1 cellular context compared by ENCODE assay signal in the genomic region with DNA sequence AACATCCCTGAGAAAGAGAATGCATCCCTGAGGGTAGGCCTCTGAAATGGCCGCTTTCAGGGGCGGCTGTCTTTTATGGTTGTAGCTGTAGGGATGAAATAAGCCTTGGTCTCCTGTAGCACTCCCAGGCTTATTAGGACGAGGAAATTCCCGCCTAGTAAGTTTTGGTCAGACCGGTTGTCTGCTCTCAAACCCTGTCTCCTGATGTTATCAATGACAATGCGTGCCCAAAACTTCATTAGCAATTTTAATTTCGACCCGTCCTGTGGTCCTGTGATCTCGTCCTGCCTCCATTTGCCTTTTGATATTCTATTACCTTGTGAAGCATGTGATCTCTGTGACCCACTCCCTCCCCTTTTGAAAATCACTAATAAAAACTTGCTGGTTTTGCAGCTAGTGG.
A peak's percentile ranks its signal among the peaks of the same experiment; 100 is the strongest.
TF ChIP-seq lines count a peak whose summit lies in the region.

No MANE protein-coding gene starts in this region.

TF ChIP-seq in H1, 55 proteins besides CTCF, POLR2A, EP300 and RAD21:
- TF ChIP-seq YY1 (IDR thresholded peaks at IDR 0.05; ENCODE audit: low read depth, low read length) (peak; percentile 62; the same call in 1 of the 2 replicates), SP1 (IDR thresholded peaks at IDR 0.05; ENCODE audit: low read depth, low read length) (0 out of 2 replicates have a peak, but pooled peaks have one; percentile 33)
- TF ChIP-seq, protein P1, sequence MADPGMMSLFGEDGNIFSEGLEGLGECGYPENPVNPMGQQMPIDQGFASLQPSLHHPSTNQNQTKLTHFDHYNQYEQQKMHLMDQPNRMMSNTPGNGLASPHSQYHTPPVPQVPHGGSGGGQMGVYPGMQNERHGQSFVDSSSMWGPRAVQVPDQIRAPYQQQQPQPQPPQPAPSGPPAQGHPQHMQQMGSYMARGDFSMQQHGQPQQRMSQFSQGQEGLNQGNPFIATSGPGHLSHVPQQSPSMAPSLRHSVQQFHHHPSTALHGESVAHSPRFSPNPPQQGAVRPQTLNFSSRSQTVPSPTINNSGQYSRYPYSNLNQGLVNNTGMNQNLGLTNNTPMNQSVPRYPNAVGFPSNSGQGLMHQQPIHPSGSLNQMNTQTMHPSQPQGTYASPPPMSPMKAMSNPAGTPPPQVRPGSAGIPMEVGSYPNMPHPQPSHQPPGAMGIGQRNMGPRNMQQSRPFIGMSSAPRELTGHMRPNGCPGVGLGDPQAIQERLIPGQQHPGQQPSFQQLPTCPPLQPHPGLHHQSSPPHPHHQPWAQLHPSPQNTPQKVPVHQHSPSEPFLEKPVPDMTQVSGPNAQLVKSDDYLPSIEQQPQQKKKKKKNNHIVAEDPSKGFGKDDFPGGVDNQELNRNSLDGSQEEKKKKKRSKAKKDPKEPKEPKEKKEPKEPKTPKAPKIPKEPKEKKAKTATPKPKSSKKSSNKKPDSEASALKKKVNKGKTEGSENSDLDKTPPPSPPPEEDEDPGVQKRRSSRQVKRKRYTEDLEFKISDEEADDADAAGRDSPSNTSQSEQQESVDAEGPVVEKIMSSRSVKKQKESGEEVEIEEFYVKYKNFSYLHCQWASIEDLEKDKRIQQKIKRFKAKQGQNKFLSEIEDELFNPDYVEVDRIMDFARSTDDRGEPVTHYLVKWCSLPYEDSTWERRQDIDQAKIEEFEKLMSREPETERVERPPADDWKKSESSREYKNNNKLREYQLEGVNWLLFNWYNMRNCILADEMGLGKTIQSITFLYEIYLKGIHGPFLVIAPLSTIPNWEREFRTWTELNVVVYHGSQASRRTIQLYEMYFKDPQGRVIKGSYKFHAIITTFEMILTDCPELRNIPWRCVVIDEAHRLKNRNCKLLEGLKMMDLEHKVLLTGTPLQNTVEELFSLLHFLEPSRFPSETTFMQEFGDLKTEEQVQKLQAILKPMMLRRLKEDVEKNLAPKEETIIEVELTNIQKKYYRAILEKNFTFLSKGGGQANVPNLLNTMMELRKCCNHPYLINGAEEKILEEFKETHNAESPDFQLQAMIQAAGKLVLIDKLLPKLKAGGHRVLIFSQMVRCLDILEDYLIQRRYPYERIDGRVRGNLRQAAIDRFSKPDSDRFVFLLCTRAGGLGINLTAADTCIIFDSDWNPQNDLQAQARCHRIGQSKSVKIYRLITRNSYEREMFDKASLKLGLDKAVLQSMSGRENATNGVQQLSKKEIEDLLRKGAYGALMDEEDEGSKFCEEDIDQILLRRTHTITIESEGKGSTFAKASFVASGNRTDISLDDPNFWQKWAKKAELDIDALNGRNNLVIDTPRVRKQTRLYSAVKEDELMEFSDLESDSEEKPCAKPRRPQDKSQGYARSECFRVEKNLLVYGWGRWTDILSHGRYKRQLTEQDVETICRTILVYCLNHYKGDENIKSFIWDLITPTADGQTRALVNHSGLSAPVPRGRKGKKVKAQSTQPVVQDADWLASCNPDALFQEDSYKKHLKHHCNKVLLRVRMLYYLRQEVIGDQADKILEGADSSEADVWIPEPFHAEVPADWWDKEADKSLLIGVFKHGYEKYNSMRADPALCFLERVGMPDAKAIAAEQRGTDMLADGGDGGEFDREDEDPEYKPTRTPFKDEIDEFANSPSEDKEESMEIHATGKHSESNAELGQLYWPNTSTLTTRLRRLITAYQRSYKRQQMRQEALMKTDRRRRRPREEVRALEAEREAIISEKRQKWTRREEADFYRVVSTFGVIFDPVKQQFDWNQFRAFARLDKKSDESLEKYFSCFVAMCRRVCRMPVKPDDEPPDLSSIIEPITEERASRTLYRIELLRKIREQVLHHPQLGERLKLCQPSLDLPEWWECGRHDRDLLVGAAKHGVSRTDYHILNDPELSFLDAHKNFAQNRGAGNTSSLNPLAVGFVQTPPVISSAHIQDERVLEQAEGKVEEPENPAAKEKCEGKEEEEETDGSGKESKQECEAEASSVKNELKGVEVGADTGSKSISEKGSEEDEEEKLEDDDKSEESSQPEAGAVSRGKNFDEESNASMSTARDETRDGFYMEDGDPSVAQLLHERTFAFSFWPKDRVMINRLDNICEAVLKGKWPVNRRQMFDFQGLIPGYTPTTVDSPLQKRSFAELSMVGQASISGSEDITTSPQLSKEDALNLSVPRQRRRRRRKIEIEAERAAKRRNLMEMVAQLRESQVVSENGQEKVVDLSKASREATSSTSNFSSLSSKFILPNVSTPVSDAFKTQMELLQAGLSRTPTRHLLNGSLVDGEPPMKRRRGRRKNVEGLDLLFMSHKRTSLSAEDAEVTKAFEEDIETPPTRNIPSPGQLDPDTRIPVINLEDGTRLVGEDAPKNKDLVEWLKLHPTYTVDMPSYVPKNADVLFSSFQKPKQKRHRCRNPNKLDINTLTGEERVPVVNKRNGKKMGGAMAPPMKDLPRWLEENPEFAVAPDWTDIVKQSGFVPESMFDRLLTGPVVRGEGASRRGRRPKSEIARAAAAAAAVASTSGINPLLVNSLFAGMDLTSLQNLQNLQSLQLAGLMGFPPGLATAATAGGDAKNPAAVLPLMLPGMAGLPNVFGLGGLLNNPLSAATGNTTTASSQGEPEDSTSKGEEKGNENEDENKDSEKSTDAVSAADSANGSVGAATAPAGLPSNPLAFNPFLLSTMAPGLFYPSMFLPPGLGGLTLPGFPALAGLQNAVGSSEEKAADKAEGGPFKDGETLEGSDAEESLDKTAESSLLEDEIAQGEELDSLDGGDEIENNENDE (IDR thresholded peaks at IDR 0.05; ENCODE audit: insufficient replicate concordance, low read length) = peak; percentile 27
- TF ChIP-seq, protein P2, sequence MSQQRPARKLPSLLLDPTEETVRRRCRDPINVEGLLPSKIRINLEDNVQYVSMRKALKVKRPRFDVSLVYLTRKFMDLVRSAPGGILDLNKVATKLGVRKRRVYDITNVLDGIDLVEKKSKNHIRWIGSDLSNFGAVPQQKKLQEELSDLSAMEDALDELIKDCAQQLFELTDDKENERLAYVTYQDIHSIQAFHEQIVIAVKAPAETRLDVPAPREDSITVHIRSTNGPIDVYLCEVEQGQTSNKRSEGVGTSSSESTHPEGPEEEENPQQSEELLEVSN (IDR thresholded peaks at IDR 0.05) = peak; percentile 68
